ENCODE assay signal across 12 cellular contexts in genomic region chr1:119080586-119080985, GRCh38. TPM values are rescaled to one million over a fixed set of nuclear protein-coding genes. Genes with fewer than 3 reads are reported as not detected.
DNase-seq lines count a peak whose midpoint lies in the region; ATAC-seq, FAIRE-seq and TF ChIP-seq lines count a peak whose summit lies in the region.
"Had no signal": no experiment of that assay in that cellular context is flagged by ENCODE, and none has a peak within 500 bp of the region (broad histone marks: within the 10 kb centered on the region; RNA-seq: fewer than 3 reads in every experiment).

No MANE protein-coding gene starts in this region.

- H3K9me3 ChIP-seq in astrocyte (ENCODE audit: insufficient read depth, low read depth, low read length) (no peaks in the 10 kb centered on the region), upper lobe of left lung (no peaks in the 10 kb centered on the region)
- no peaks in the 10 kb centered on the region for H3K9me3 ChIP-seq in CD8-positive, alpha-beta T cell (ENCODE audit: low read length)

- ATAC-seq in upper lobe of left lung (ENCODE audit: low FRiP score in 2 of 2): peak; percentile 46 to 85
- no peak for ATAC-seq in CD8-positive, alpha-beta T cell
- no peak for ATAC-seq in activated CD4-positive, CD25-positive, alpha-beta regulatory T cell treated with anti-CD3 and anti-CD28 coated beads, Interleukin-2, amount 50 U/mL, for 24 hours
- ATAC-seq: T-helper 17 cell had no signal

- WGBS in upper lobe of left lung, 2 donors: 64 to 68% methylated on average over 4 of the region's 4 CpGs

- H3K4me3 ChIP-seq in astrocyte (ENCODE audit: insufficient read depth, low read depth, low read length) (peak overlapping the region; percentile 12), upper lobe of left lung (no peak overlapping the region)
- H3K4me3 ChIP-seq in CD8-positive, alpha-beta T cell (ENCODE audit: low read depth, low read length): no peak overlapping the region

- H3K27me3 Mint-ChIP-seq in astrocyte (ENCODE audit: low read depth, unreplicated experiment): no peaks in the 10 kb centered on the region
- no peaks in the 10 kb centered on the region for H3K27me3 Mint-ChIP-seq in CD8-positive, alpha-beta T cell (ENCODE audit: low read depth)
- H3K27me3 Mint-ChIP-seq in activated T-helper 1 cell treated with anti-CD3 and anti-CD28 coated beads, Interleukin-12 subunit alpha, Interleukin-12 subunit beta, Interleukin-2, Interleukin-4 antibody, amounts not matched to agents 30 ng/mL and 10 ng/mL and 1 ng/mL, durations not matched to agents 14 hours and 24 hours and 36 hours (ENCODE audit: insufficient read depth): no peaks in the 10 kb centered on the region
- H3K27me3 Mint-ChIP-seq: T-helper 17 cell had no signal

- CTCF ChIA-PET in CD8-positive, alpha-beta T cell (lab: Charles Lee): no interaction called here

- intact Hi-C loops in CD8-positive, alpha-beta T cell (cut with DNase I, micrococcal nuclease): no loop called here
- intact Hi-C loops in activated T-helper 1 cell treated with anti-CD3 and anti-CD28 coated beads, Interleukin-12 subunit alpha, Interleukin-12 subunit beta, Interleukin-2, Interleukin-4 antibody, amounts not matched to agents 30 ng/mL and 10 ng/mL and 1 ng/mL, durations not matched to agents 14 hours and 24 hours and 36 hours (cut with micrococcal nuclease): no loop called here

- peak overlapping the region; percentile 79 for H3K4me2 ChIP-seq in astrocyte (ENCODE audit: low read length)

- H3K9me3 Mint-ChIP-seq in astrocyte (ENCODE audit: unreplicated experiment): no peaks in the 10 kb centered on the region
- H3K9me3 Mint-ChIP-seq in CD8-positive, alpha-beta T cell: peaks cover 18% of the 10 kb centered on the region
- peaks cover 14% of the 10 kb centered on the region for H3K9me3 Mint-ChIP-seq in activated T-helper 1 cell treated with anti-CD3 and anti-CD28 coated beads, Interleukin-12 subunit alpha, Interleukin-12 subunit beta, Interleukin-2, Interleukin-4 antibody, amounts not matched to agents 30 ng/mL and 10 ng/mL and 1 ng/mL, durations not matched to agents 14 hours and 24 hours and 36 hours

- peaks cover 38% of the 10 kb centered on the region for H3K4me1 Mint-ChIP-seq in astrocyte (ENCODE audit: low read depth, unreplicated experiment)
- no peaks in the 10 kb centered on the region for H3K4me1 Mint-ChIP-seq in CD8-positive, alpha-beta T cell (ENCODE audit: low read depth)
- no peaks in the 10 kb centered on the region for H3K4me1 Mint-ChIP-seq in activated T-helper 1 cell treated with anti-CD3 and anti-CD28 coated beads, Interleukin-12 subunit alpha, Interleukin-12 subunit beta, Interleukin-2, Interleukin-4 antibody, amounts not matched to agents 30 ng/mL and 10 ng/mL and 1 ng/mL, durations not matched to agents 14 hours and 24 hours and 36 hours (ENCODE audit: low read depth)
- H3K4me1 Mint-ChIP-seq: T-helper 17 cell had no signal

- H3K27ac Mint-ChIP-seq in astrocyte (ENCODE audit: unreplicated experiment): peak overlapping the region; percentile 97
- no peak overlapping the region for H3K27ac Mint-ChIP-seq in CD8-positive, alpha-beta T cell
- H3K27ac Mint-ChIP-seq in activated T-helper 1 cell treated with anti-CD3 and anti-CD28 coated beads, Interleukin-12 subunit alpha, Interleukin-12 subunit beta, Interleukin-2, Interleukin-4 antibody, amounts not matched to agents 30 ng/mL and 10 ng/mL and 1 ng/mL, durations not matched to agents 14 hours and 24 hours and 36 hours: no peak overlapping the region
- H3K27ac Mint-ChIP-seq: activated T-helper 2 cell treated with anti-CD3 and anti-CD28 coated beads, Interferon-gamma antibody, Interleukin-2, Interleukin-4, amounts not matched to agents 10 μg/mL and 5 μg/mL and 100 μg/mL, durations not matched to agents 14 hours and 24 hours and 36 hours; T-helper 17 cell had no signal

- TF ChIP-seq POLR2A in upper lobe of left lung (IDR thresholded peaks at IDR 0.05): no peak

- FAIRE-seq in astrocyte (lab: Jason Lieb, UNC): peak; percentile 96
- FAIRE-seq: GM18507 had no signal

- H3K4me3 Mint-ChIP-seq in astrocyte (ENCODE audit: unreplicated experiment): peak overlapping the region; percentile 47
- H3K4me3 Mint-ChIP-seq in CD8-positive, alpha-beta T cell: no peak overlapping the region
- H3K4me3 Mint-ChIP-seq in activated T-helper 1 cell treated with anti-CD3 and anti-CD28 coated beads, Interleukin-12 subunit alpha, Interleukin-12 subunit beta, Interleukin-2, Interleukin-4 antibody, amounts not matched to agents 30 ng/mL and 10 ng/mL and 1 ng/mL, durations not matched to agents 14 hours and 24 hours and 36 hours: no peak overlapping the region
- H3K4me3 Mint-ChIP-seq: T-helper 17 cell had no signal

- H3K9ac ChIP-seq in astrocyte (ENCODE audit: low read length): peak overlapping the region; percentile 27

- DNase-seq in HS-5 (ENCODE audit: low read depth) (peak; percentile 65), astrocyte (ENCODE audit: low read depth) (peak; percentile 98), iPS-NIHi11 (ENCODE audit: low spot score) (peak; percentile 33), upper lobe of left lung (peak in 1 of 2 donors; percentile 3)
- DNase-seq in CD8-positive, alpha-beta T cell: no peak
- no peak for DNase-seq in activated T-helper 1 cell treated with anti-CD3 and anti-CD28 coated beads, Interleukin-12 subunit alpha, Interleukin-12 subunit beta, Interleukin-2, Interleukin-4 antibody, amounts not matched to agents 30 ng/mL and 10 ng/mL and 1 ng/mL, durations not matched to agents 14 hours and 24 hours and 36 hours (ENCODE audit: low spot score)
- DNase-seq: NCI-H187; stimulated activated CD4-positive, alpha-beta T cell treated with anti-CD3 and anti-CD28 coated beads, Interleukin-12 subunit alpha, Interleukin-12 subunit beta, amount 100 ng/mL, for 4 hours; T-helper 17 cell had no signal

- H3K79me2 ChIP-seq in astrocyte (ENCODE audit: insufficient read depth, low read length): no peaks in the 10 kb centered on the region

- H3K4me1 ChIP-seq in astrocyte (ENCODE audit: insufficient read depth, low read length) (peaks cover 22% of the 10 kb centered on the region), upper lobe of left lung (no peaks in the 10 kb centered on the region)
- no peaks in the 10 kb centered on the region for H3K4me1 ChIP-seq in CD8-positive, alpha-beta T cell (ENCODE audit: insufficient read depth, low read length)

- H4K20me1 ChIP-seq in astrocyte (ENCODE audit: insufficient read depth, low read length): peaks cover 14% of the 10 kb centered on the region

- H3K36me3 Mint-ChIP-seq in astrocyte (ENCODE audit: low read depth, unreplicated experiment): no peaks in the 10 kb centered on the region
- H3K36me3 Mint-ChIP-seq in CD8-positive, alpha-beta T cell: peaks cover 36% of the 10 kb centered on the region
- no peaks in the 10 kb centered on the region for H3K36me3 Mint-ChIP-seq in activated T-helper 1 cell treated with anti-CD3 and anti-CD28 coated beads, Interleukin-12 subunit alpha, Interleukin-12 subunit beta, Interleukin-2, Interleukin-4 antibody, amounts not matched to agents 30 ng/mL and 10 ng/mL and 1 ng/mL, durations not matched to agents 14 hours and 24 hours and 36 hours (ENCODE audit: low read depth)

- TF ChIP-seq EP300 in upper lobe of left lung (IDR thresholded peaks at IDR 0.05): no peak

- TF ChIP-seq CTCF in astrocyte (IDR thresholded peaks at IDR 0.05; ENCODE audit: insufficient read depth, low read depth, low read length) (no peak), upper lobe of left lung (IDR thresholded peaks at IDR 0.05) (no peak)
- TF ChIP-seq CTCF in CD8-positive, alpha-beta T cell (IDR thresholded peaks at IDR 0.05): no peak

- H3K36me3 ChIP-seq in astrocyte (ENCODE audit: insufficient read depth, low read length): no peaks in the 10 kb centered on the region
- no peaks in the 10 kb centered on the region for H3K36me3 ChIP-seq in upper lobe of left lung
- H3K36me3 ChIP-seq in CD8-positive, alpha-beta T cell (ENCODE audit: insufficient read depth, low read length): no peaks in the 10 kb centered on the region

- H3K27me3 ChIP-seq in astrocyte (ENCODE audit: insufficient read depth, low read length) (no peaks in the 10 kb centered on the region), upper lobe of left lung (no peaks in the 10 kb centered on the region)
- no peaks in the 10 kb centered on the region for H3K27me3 ChIP-seq in CD8-positive, alpha-beta T cell (ENCODE audit: insufficient read depth, low read length)

- POLR2A ChIA-PET in CD8-positive, alpha-beta T cell (lab: Charles Lee): no interaction called here

- no peak overlapping the region for H2AFZ ChIP-seq in astrocyte (ENCODE audit: low read depth, low read length)

- H3K27ac ChIP-seq in astrocyte (ENCODE audit: low read depth, low read length): peak overlapping the region; percentile 54
- H3K27ac ChIP-seq in upper lobe of left lung: no peak overlapping the region
- H3K27ac ChIP-seq in CD8-positive, alpha-beta T cell (ENCODE audit: low read depth, low read length): no peak overlapping the region

RNA-seq across cellular contexts. Expression of gene WARS2, which starts 59.9 kb away (rescaled TPM):
- 10.5 and 12.4 TPM in 2 replicates for total RNA-seq in astrocyte
- total RNA-seq in upper lobe of left lung: 10 to 100 TPM in 4 of 6 donors, 1 to 10 TPM in 2; 6.3 to 20.5 (median 13.5) TPM
- total RNA-seq in CD8-positive, alpha-beta T cell: 10 to 100 TPM; 18.8 to 21.0 TPM
- 20.6 TPM in 2 replicates for total RNA-seq in activated T-helper 1 cell treated with anti-CD3 and anti-CD28 coated beads, Interleukin-12 subunit alpha, Interleukin-12 subunit beta, Interleukin-2, Interleukin-4 antibody, amounts not matched to agents 30 ng/mL and 10 ng/mL and 1 ng/mL, durations not matched to agents 14 hours and 24 hours and 36 hours

Comparison
In these comparisons a context has a peak if more than half of its experiments do, and no peak if none do; other contexts are left out.
1. DNase-seq: peak in HS-5 (single experiment), astrocyte (single experiment) and iPS-NIHi11 (single experiment); none in CD8-positive, alpha-beta T cell (0 of 7) and activated T-helper 1 cell treated with anti-CD3 and anti-CD28 coated beads, Interleukin-12 subunit alpha, Interleukin-12 subunit beta, Interleukin-2, Interleukin-4 antibody, amounts not matched to agents 30 ng/mL and 10 ng/mL and 1 ng/mL, durations not matched to agents 14 hours and 24 hours and 36 hours (single experiment).
2. ATAC-seq: peak in upper lobe of left lung (2 of 2); none in CD8-positive, alpha-beta T cell (single experiment) and activated CD4-positive, CD25-positive, alpha-beta regulatory T cell treated with anti-CD3 and anti-CD28 coated beads, Interleukin-2, amount 50 U/mL, for 24 hours (0 of 2).